Comparison of ENCODE assay signal across 11 cellular contexts in the genomic region with DNA sequence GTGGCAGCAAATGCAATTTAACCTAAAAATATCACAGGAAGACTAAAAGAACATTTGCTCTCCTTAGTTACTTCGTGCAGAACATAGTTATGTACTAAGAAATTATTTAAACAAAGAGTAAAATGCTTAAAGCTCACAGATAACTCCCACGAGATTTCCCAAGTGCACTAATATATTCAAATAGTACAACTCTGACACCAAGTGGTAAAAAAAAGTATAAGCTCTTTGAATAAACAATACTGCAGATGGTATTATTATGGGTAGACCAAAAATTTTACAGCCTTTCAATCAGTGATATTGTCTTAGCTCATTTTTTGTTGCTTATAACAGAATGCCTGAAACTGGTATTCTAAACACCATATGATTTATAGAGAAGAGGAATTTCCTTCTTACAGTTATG. TPM values are rescaled to one million over a fixed set of nuclear protein-coding genes. Genes with fewer than 3 reads are reported as not detected.
DNase-seq lines count a peak whose midpoint lies in the region; TF ChIP-seq lines count a peak whose summit lies in the region.
"Had no signal": no experiment of that assay in that cellular context is flagged by ENCODE, and none has a peak within 500 bp of the region (broad histone marks: within the 10 kb centered on the region; RNA-seq: fewer than 3 reads in every experiment).

No MANE protein-coding gene starts in this region.

- 1 to 4% methylated on average over 2 of the region's 2 CpGs for WGBS in GM23248 (ENCODE audit: low coverage in 1 of 2, low lambda C conversion rate in 2 of 2, missing lambda C conversion rate in 2 of 2), 2 experiments
- WGBS in adrenal gland, 4 donors = 17 to 45% (median 35%) methylated on average over 2 of the region's 2 CpGs

- H3K36me3 ChIP-seq in GM23248 (ENCODE audit: low read depth) = no peaks in the 10 kb centered on the region; the same call in 1 of the 2 replicates
- H3K36me3 ChIP-seq in SK-N-MC (ENCODE audit: insufficient read depth, low read length) = no peaks in the 10 kb centered on the region
- H3K36me3 ChIP-seq in adrenal gland (replicated peaks in 1 of 2) = no peaks in the 10 kb centered on the region

- no peak overlapping the region for H3K27ac ChIP-seq in GM23248
- no peak overlapping the region for H3K27ac ChIP-seq in SK-N-MC
- H3K27ac ChIP-seq in adrenal gland = no peak overlapping the region
- H3K27ac ChIP-seq: coronary artery had no signal

- H3K4me3 ChIP-seq in GM23248 (no peak overlapping the region), SK-N-MC (0 out of 2 replicates have a peak overlapping the region, but pooled peaks have one; percentile 12), adrenal gland (no peak overlapping the region)
- H3K4me3 ChIP-seq: coronary artery had no signal

- no peaks in the 10 kb centered on the region for H3F3A ChIP-seq in GM23248 (ENCODE audit: insufficient read depth)

- H3K9ac ChIP-seq in GM23248 = peak overlapping the region; percentile 15; the same call in 1 of the 2 replicates
- H3K9ac ChIP-seq in SK-N-MC (ENCODE audit: insufficient read length) = peak overlapping the region; percentile 41

- no peaks in the 10 kb centered on the region for H3K79me2 ChIP-seq in GM23248 (ENCODE audit: insufficient read depth)

- no peak for TF ChIP-seq POLR2A in adrenal gland (IDR thresholded peaks at IDR 0.05)

- 0 out of 2 replicates have a peak overlapping the region, but pooled peaks have one; percentile 43 for H2AFZ ChIP-seq in GM23248

- no peaks in the 10 kb centered on the region for H4K20me1 ChIP-seq in GM23248 (ENCODE audit: insufficient read depth)

- H3K9me3 ChIP-seq in GM23248 (ENCODE audit: low read depth) (no peaks in the 10 kb centered on the region), SK-N-MC (ENCODE audit: low read depth, low read length) (no peaks in the 10 kb centered on the region), adrenal gland (replicated peaks in 1 of 3) (no peaks in the 10 kb centered on the region)

- no peak overlapping the region for H3K4me2 ChIP-seq in GM23248 (ENCODE audit: unreplicated experiment)

- in situ Hi-C loops in GM23248 (cut with MboI) = no loop called here

- H3K27me3 ChIP-seq in GM23248 (replicated peaks; ENCODE audit: insufficient read depth) (no peaks in the 10 kb centered on the region), adrenal gland (no peaks in the 10 kb centered on the region)

- intact Hi-C loops in adrenal gland (cut with DNase I) = no loop called here

- H3K9me2 ChIP-seq in GM23248 (ENCODE audit: insufficient read depth) = no peaks in the 10 kb centered on the region

- DNase-seq in AG08395 (ENCODE audit: low spot score) (peak; percentile 50), GM23248 (peak; percentile 76), SK-N-MC (ENCODE audit: low read depth, low spot score) (peak; percentile 22), inferior parietal cortex (ENCODE audit: extremely low spot score) (peak; percentile 15), adrenal gland (no peak), NCI-H1092 (lab: John Stamatoyannopoulos, UW) (no peak), UCSD-AML1 (lab: John Stamatoyannopoulos, UW; ENCODE audit: unreplicated experiment) (no peak)
- DNase-seq in activated CD4-positive, alpha-beta T cell treated with anti-CD3 and anti-CD28 coated beads, Interleukin-2, amount 50 U/mL, for 4 hours = no peak
- DNase-seq: activated CD4-positive, alpha-beta memory T cell treated with anti-CD3 and anti-CD28 coated beads for 36 hours; NCI-H187 had no signal

- H3K4me1 ChIP-seq in GM23248 (ENCODE audit: insufficient read depth) (no peaks in the 10 kb centered on the region), adrenal gland (replicated peaks in 1 of 2) (no peaks in the 10 kb centered on the region)

- TF ChIP-seq CTCF in adrenal gland (IDR thresholded peaks at IDR 0.05) = peak in 1 of 6 experiments; percentile 8

RNA-seq across cellular contexts. Expression of gene FILIP1, which starts 52.8 kb away (rescaled TPM):
- under 0.01 and 0.13 TPM in 2 replicates for total RNA-seq in GM23248 (2014; rRNA removed; shearing (Covaris generic))
- 0.11 TPM in 1 of 2 replicates, not detected in the other for polyA plus RNA-seq in GM23248 (2016; fragmentation: Nextera tagmentation; extraction: Ambion mirVana)
- total RNA-seq in adrenal gland = 1 to 10 TPM; 1.5 to 3.3 (median 2.5) TPM
- polyA plus RNA-seq in adrenal gland = 1 to 10 TPM in 2 of 3 donors, under 1 TPM in 1; 0.94 to 2.5 (median 1.9) TPM
- total RNA-seq: activated CD4-positive, alpha-beta memory T cell treated with anti-CD3 and anti-CD28 coated beads for 36 hours had no signal

RNA-seq across cellular contexts. Expression of gene SENP6, which starts 55.3 kb away (rescaled TPM):
- total RNA-seq in GM23248 (2014; rRNA removed; shearing (Covaris generic)) = 50.8 and 67.9 TPM in 2 replicates
- polyA plus RNA-seq in GM23248 (2016; fragmentation: Nextera tagmentation; extraction: Ambion mirVana) (43.1 and 45.8 TPM in 2 replicates), adrenal gland (10 to 100 TPM; 43.0 to 83.0 (median 52.5) TPM)
- 10 to 100 TPM; 47.6 to 98.5 (median 76.6) TPM for total RNA-seq in adrenal gland

Comparison
In these comparisons a context has a peak if more than half of its experiments do, and no peak if none do; other contexts are left out.
1. DNase-seq: peak in AG08395 (single experiment), GM23248 (single experiment), SK-N-MC (single experiment) and inferior parietal cortex (single experiment); none in adrenal gland (0 of 7), activated CD4-positive, alpha-beta T cell treated with anti-CD3 and anti-CD28 coated beads, Interleukin-2, amount 50 U/mL, for 4 hours (0 of 2), NCI-H1092 (single experiment) and UCSD-AML1 (single experiment).